ENCODE assay signal across 21 cellular contexts in genomic region chrX:54560411-54560810, GRCh38.
"Had no signal": no experiment of that assay in that cellular context is flagged by ENCODE, and none has a peak within 500 bp of the region (broad histone marks: within the 10 kb centered on the region; RNA-seq: fewer than 3 reads in every experiment).

No MANE protein-coding gene starts in this region.

- H3K27ac Mint-ChIP-seq: memory B cell, nephron progenitor cell had no signal

- H3K9me3 Mint-ChIP-seq: memory B cell; stimulated activated naive B cell treated with anti-CD40 and anti-IgM and Interleukin-4, amounts not matched to agents 10 μg/mL and 1 μg/mL and 100 μg/mL, for 72 hours; stimulated activated naive CD8-positive, alpha-beta T cell treated with anti-CD3 and anti-CD28 coated beads, Interleukin-15, amount 100 ng/mL, for 72 hours had no signal

- H3K27me3 ChIP-seq: colonic mucosa, heart right ventricle, right atrium auricular region, sigmoid colon, testis, tibial nerve had no signal

- H3K4me1 ChIP-seq: colonic mucosa, heart right ventricle, right atrium auricular region, sigmoid colon, testis, tibial nerve had no signal

- H3K4me3 Mint-ChIP-seq: memory B cell; naive thymus-derived CD4-positive, alpha-beta T cell; nephron progenitor cell; stimulated activated naive B cell treated with anti-CD40 and anti-IgM and Interleukin-4, amounts not matched to agents 10 μg/mL and 1 μg/mL and 100 μg/mL, for 72 hours; stimulated activated naive CD8-positive, alpha-beta T cell treated with anti-CD3 and anti-CD28 coated beads, Interleukin-15, amount 100 ng/mL, for 72 hours had no signal

- H3K4me1 Mint-ChIP-seq: memory B cell; naive thymus-derived CD4-positive, alpha-beta T cell; nephron progenitor cell; stimulated activated naive B cell treated with anti-CD40 and anti-IgM and Interleukin-4, amounts not matched to agents 10 μg/mL and 1 μg/mL and 100 μg/mL, for 72 hours; stimulated activated naive CD8-positive, alpha-beta T cell treated with anti-CD3 and anti-CD28 coated beads, Interleukin-15, amount 100 ng/mL, for 72 hours had no signal

- H3K36me3 ChIP-seq: colonic mucosa had no signal

- ATAC-seq: esophagus mucosa; heart right ventricle; left lobe of liver; naive thymus-derived CD4-positive, alpha-beta T cell; stimulated activated naive B cell treated with anti-CD40 and anti-IgM and Interleukin-4, amounts not matched to agents 10 μg/mL and 1 μg/mL and 100 μg/mL, for 72 hours; stimulated activated naive CD8-positive, alpha-beta T cell treated with anti-CD3 and anti-CD28 coated beads, Interleukin-15, amount 100 ng/mL, for 72 hours had no signal

- H3K4me3 ChIP-seq: colonic mucosa, dorsolateral prefrontal cortex, heart right ventricle, right atrium auricular region, sigmoid colon, skin epidermis, testis, tibial nerve had no signal

- H3K27me3 Mint-ChIP-seq: memory B cell; naive thymus-derived CD4-positive, alpha-beta T cell; stimulated activated naive B cell treated with anti-CD40 and anti-IgM and Interleukin-4, amounts not matched to agents 10 μg/mL and 1 μg/mL and 100 μg/mL, for 72 hours; stimulated activated naive CD8-positive, alpha-beta T cell treated with anti-CD3 and anti-CD28 coated beads, Interleukin-15, amount 100 ng/mL, for 72 hours had no signal

- DNase-seq: colonic mucosa; dorsolateral prefrontal cortex; effector CD8-positive, alpha-beta T cell; heart right ventricle; hypothalamus; islet precursor cell; naive thymus-derived CD4-positive, alpha-beta T cell; nephron progenitor cell; posterior cingulate gyrus; sigmoid colon; stimulated activated CD4-positive, alpha-beta T cell treated with anti-CD3 and anti-CD28 coated beads, Interleukin-2, amount 100 ng/mL, for 24 hours; stimulated activated CD4-positive, alpha-beta T cell treated with anti-CD3 and anti-CD28 coated beads, Interleukin-4, amount 100 ng/mL, for 4 hours; stimulated activated naive B cell treated with anti-CD40 and anti-IgM and Interleukin-4, amounts not matched to agents 10 μg/mL and 1 μg/mL and 100 μg/mL, for 72 hours; stimulated activated naive CD8-positive, alpha-beta T cell treated with anti-CD3 and anti-CD28 coated beads, Interleukin-15, amount 100 ng/mL, for 72 hours; testis had no signal

- H3K9me3 ChIP-seq: colonic mucosa, heart right ventricle, right atrium auricular region, sigmoid colon, testis, tibial nerve had no signal
